ENCODE assay signal across 23 cellular contexts in genomic region chr2:117948585-117948984, GRCh38.
A peak's percentile ranks its signal among the peaks of the same experiment; 100 is the strongest.
DNase-seq lines count a peak whose midpoint lies in the region; ATAC-seq, FAIRE-seq and TF ChIP-seq lines count a peak whose summit lies in the region.
"Had no signal": no experiment of that assay in that cellular context is flagged by ENCODE, and none has a peak within 500 bp of the region (broad histone marks: within the 10 kb centered on the region; RNA-seq: fewer than 3 reads in every experiment).

No MANE protein-coding gene starts in this region.

- TF ChIP-seq POLR2A in GM12892 (IDR thresholded peaks at IDR 0.05; ENCODE audit: low read depth, low read length): no peak

- POLR2A ChIA-PET in OCI-LY7 (lab: Charles Lee): interaction anchor here (1.9 kb wide), 2 partner anchors 12 to 27 kb away, joined by 6 to 8 read pairs; no protein-coding TSS in a partner anchor

- intact Hi-C loops in OCI-LY7 (cut with micrococcal nuclease; ENCODE audit: unreplicated experiment): no loop called here

- H3K9me3 Mint-ChIP-seq in memory B cell: no peaks in the 10 kb centered on the region
- H3K9me3 Mint-ChIP-seq: CD4-positive, alpha-beta T cell had no signal

- no peaks in the 10 kb centered on the region for H3K79me2 ChIP-seq in DOHH2 (ENCODE audit: control insufficient read depth, low read length)
- no peaks in the 10 kb centered on the region for H3K79me2 ChIP-seq in OCI-LY7 (ENCODE audit: insufficient read depth, low read depth, low read length)

- H3K27ac ChIP-seq in DOHH2 (ENCODE audit: low read depth, low read length): 0 out of 2 replicates have a peak overlapping the region, but pooled peaks have one; percentile 5
- H3K27ac ChIP-seq in OCI-LY7 (ENCODE audit: low read depth, low read length, poor library complexity, severe bottlenecking): peak overlapping the region; percentile 68
- H3K27ac ChIP-seq: BLaER1, GM23248, RWPE1, SK-N-MC had no signal

- CTCF ChIA-PET in OCI-LY7 (lab: Charles Lee; ENCODE audit: unreplicated experiment): interaction anchor here (1.0 kb wide), 1 partner anchor 12 kb away, joined by 3 read pairs; no protein-coding TSS in a partner anchor

- FAIRE-seq in GM12892 (lab: Jason Lieb, UNC): no peak
- FAIRE-seq: GM12878 had no signal

- peaks cover 51% of the 10 kb centered on the region for H3K36me3 Mint-ChIP-seq in memory B cell

- DNase-seq in NCI-H1105 (lab: John Stamatoyannopoulos, UW) (peak; percentile 17), OCI-LY7 (ENCODE audit: low spot score) (peak; percentile 18), memory B cell (ENCODE audit: low spot score in 2 of 2) (no peak), amniotic stem cell (lab: John Stamatoyannopoulos, UW) (no peak), GM12892 (ENCODE audit: insufficient read length) (no peak)
- DNase-seq: Caco-2; CD4-positive, alpha-beta T cell; DMS 273 treated with DMSO at 0.1 percent for 48 hours; DMS79 treated with DMSO at 0.1 percent for 48 hours; GM23248; KBM-7; NCI-H1092; NCI-H187 treated with DMSO at 0.1 percent for 48 hours; NCI-H2107; NCI-H524 treated with DMSO at 0.1 percent for 48 hours; SHP77 treated with DMSO at 0.1 percent for 48 hours had no signal

- no peaks in the 10 kb centered on the region for H3K27me3 Mint-ChIP-seq in memory B cell
- H3K27me3 Mint-ChIP-seq: CD4-positive, alpha-beta T cell had no signal

- no peak overlapping the region for H3K4me3 ChIP-seq in DOHH2 (ENCODE audit: low read length)
- H3K4me3 ChIP-seq in OCI-LY7 (ENCODE audit: low read depth, low read length, poor library complexity, severe bottlenecking): peak overlapping the region; percentile 19
- H3K4me3 ChIP-seq: BLaER1, GM12878, GM23248, HAP-1, SK-N-MC had no signal

- no peaks in the 10 kb centered on the region for H3F3A ChIP-seq in DOHH2 (ENCODE audit: control insufficient read depth, insufficient read depth)

- no peaks in the 10 kb centered on the region for H3K4me1 Mint-ChIP-seq in memory B cell

- ATAC-seq in memory B cell (ENCODE audit: low read depth) (no peak), GM19463 (IDR thresholded peaks at IDR 0.05; ENCODE audit: unreplicated experiment) (no peak)
- ATAC-seq: GM12878 had no signal

- H3K9me3 ChIP-seq in DOHH2 (ENCODE audit: control insufficient read depth, insufficient read depth, low read length) (no peaks in the 10 kb centered on the region), OCI-LY7 (ENCODE audit: low read length) (no peaks in the 10 kb centered on the region)
- H3K9me3 ChIP-seq: BLaER1, Caco-2, HAP-1 had no signal

- H3K36me3 ChIP-seq in DOHH2 (ENCODE audit: control insufficient read depth, low read length): peaks cover 89% of the 10 kb centered on the region
- peaks cover 97% of the 10 kb centered on the region for H3K36me3 ChIP-seq in OCI-LY7 (ENCODE audit: insufficient read depth, low read length)

- H3K27ac Mint-ChIP-seq in memory B cell: peak overlapping the region; percentile 38
- H3K27ac Mint-ChIP-seq: CD4-positive, alpha-beta T cell had no signal

- H3K9me2 ChIP-seq in DOHH2 (replicated peaks; ENCODE audit: control insufficient read depth, low read length) (no peaks in the 10 kb centered on the region), OCI-LY7 (ENCODE audit: insufficient read depth, low read length) (no peaks in the 10 kb centered on the region)

- H4K20me1 ChIP-seq in DOHH2 (ENCODE audit: control insufficient read depth, insufficient read depth, low read depth, low read length): no peaks in the 10 kb centered on the region
- H4K20me1 ChIP-seq in OCI-LY7 (ENCODE audit: insufficient read depth, low read length): no peaks in the 10 kb centered on the region
- H4K20me1 ChIP-seq: BLaER1 had no signal

- no peak overlapping the region for H3K4me3 Mint-ChIP-seq in memory B cell
- H3K4me3 Mint-ChIP-seq: CD4-positive, alpha-beta T cell had no signal

- H3K27me3 ChIP-seq in DOHH2 (ENCODE audit: control insufficient read depth, low read length): no peaks in the 10 kb centered on the region
- H3K27me3 ChIP-seq: BLaER1 had no signal

- BruUV-seq in OCI-LY7 (replicated peaks; lab: Mats Ljungman, UMichigan): no TSS peak

- H2AFZ ChIP-seq in OCI-LY7 (ENCODE audit: low read length): no peak overlapping the region
- H2AFZ ChIP-seq: GM23248 had no signal

- TF ChIP-seq CTCF in DOHH2 (IDR thresholded peaks at IDR 0.05; ENCODE audit: low read depth, low read length, poor library complexity, severe bottlenecking): no peak
- no peak for TF ChIP-seq CTCF in OCI-LY7 (conservative IDR thresholded peaks at IDR 0.05; ENCODE audit: low read length)

- H3K4me1 ChIP-seq in DOHH2 (ENCODE audit: control insufficient read depth, low read length) (peaks cover 8% of the 10 kb centered on the region), OCI-LY7 (ENCODE audit: insufficient read depth, low read length, poor library complexity, severe bottlenecking) (peaks cover 28% of the 10 kb centered on the region)
- H3K4me1 ChIP-seq: BLaER1, Caco-2, HAP-1 had no signal

- H3K4me2 ChIP-seq in DOHH2 (ENCODE audit: low read length) (0 out of 2 replicates have a peak overlapping the region, but pooled peaks have one; percentile 16), OCI-LY7 (ENCODE audit: low read length) (peak overlapping the region; percentile 42)
- H3K4me2 ChIP-seq: BLaER1 had no signal

Comparison
In these comparisons a context has a peak if more than half of its experiments do, and no peak if none do; other contexts are left out.
1. DNase-seq: peak in NCI-H1105 (single experiment) and OCI-LY7 (single experiment); none in memory B cell (0 of 2), amniotic stem cell (single experiment) and GM12892 (single experiment).